In the genomic region with DNA sequence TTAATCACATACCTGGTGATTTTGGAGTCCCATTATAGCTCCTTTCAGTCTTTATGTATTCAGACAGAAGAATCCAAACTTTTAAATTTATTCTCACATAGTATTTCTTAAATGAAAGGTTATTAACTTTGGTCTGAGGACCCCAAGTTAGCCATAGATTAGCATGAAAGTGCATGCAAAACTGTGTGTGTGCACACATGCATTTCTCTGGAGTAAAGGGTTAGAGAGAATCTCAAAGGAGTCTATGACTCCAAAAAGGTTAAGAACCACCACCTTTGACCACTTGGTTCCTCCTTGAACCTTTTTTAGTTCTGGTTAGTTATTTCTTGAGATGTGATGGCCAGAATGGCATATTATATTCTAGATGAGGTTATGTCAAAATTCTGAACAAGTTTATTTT, we compare ENCODE assay signal across 19 cellular contexts.
"Had no signal": no experiment of that assay in that cellular context is flagged by ENCODE, and none has a peak within 500 bp of the region (broad histone marks: within the 10 kb centered on the region; RNA-seq: fewer than 3 reads in every experiment).

No MANE protein-coding gene starts in this region.

- H3K27me3 ChIP-seq: dorsolateral prefrontal cortex, gastrocnemius medialis, right atrium auricular region, tibial nerve, upper lobe of right lung, uterus had no signal

- DNase-seq: dorsolateral prefrontal cortex; effector CD4-positive, alpha-beta T cell; gastrocnemius medialis; head of caudate nucleus; kidney; stimulated activated CD4-positive, alpha-beta T cell treated with anti-CD3 and anti-CD28 coated beads, Interleukin-2, amount 100 ng/mL, for 24 hours; stimulated activated CD4-positive, alpha-beta T cell treated with anti-CD3 and anti-CD28 coated beads, Interleukin-4, amount 100 ng/mL, for 24 hours; stimulated activated naive CD8-positive, alpha-beta T cell treated with anti-CD3 and anti-CD28 coated beads, Interleukin-15, Interleukin-2, amounts not matched to agents 100 U/mL and 50 U/mL, for 24 hours; upper lobe of right lung; uterus had no signal

- ATAC-seq: gastrocnemius medialis; left lobe of liver; natural killer cell treated with Interleukin-12 subunit alpha and Interleukin-12 subunit beta and Interleukin-15 and Interleukin-18, amount 100 ng/mL, for 72 hours; sciatic nerve; stimulated activated effector memory CD8-positive, alpha-beta T cell treated with anti-CD3 and anti-CD28 coated beads, Interleukin-12 subunit alpha, Interleukin-12 subunit beta, amount 100 ng/mL, for 72 hours; stimulated activated naive CD8-positive, alpha-beta T cell treated with anti-CD3 and anti-CD28 coated beads, Interleukin-15, Interleukin-2, amounts not matched to agents 100 U/mL and 50 U/mL, for 24 hours; upper lobe of right lung had no signal

- H3K9me3 ChIP-seq: gastrocnemius medialis, right atrium auricular region, thoracic aorta, tibial nerve, upper lobe of right lung, uterus had no signal

- H3K4me3 ChIP-seq: dorsolateral prefrontal cortex, gastrocnemius medialis, lung, right atrium auricular region, thoracic aorta, tibial nerve, upper lobe of right lung, uterus had no signal

- H3K9ac ChIP-seq: parathyroid adenoma had no signal

- H3K36me3 ChIP-seq: gastrocnemius medialis, right atrium auricular region, thoracic aorta, tibial nerve, upper lobe of right lung, uterus had no signal

- H3K27ac ChIP-seq: dorsolateral prefrontal cortex, gastrocnemius medialis, parathyroid adenoma, right atrium auricular region, thoracic aorta, tibial nerve, upper lobe of right lung, uterus had no signal

- H2AFZ ChIP-seq: parathyroid adenoma had no signal

- H3K79me2 ChIP-seq: parathyroid adenoma had no signal
